8 cellular contexts compared by ENCODE assay signal in genomic region chr1:26111530-26112406, GRCh38. TPM values are rescaled to one million over a fixed set of nuclear protein-coding genes. Genes with fewer than 3 reads are reported as not detected.
A peak's percentile ranks its signal among the peaks of the same experiment; 100 is the strongest.
DNase-seq lines count a peak whose midpoint lies in the region; ATAC-seq and TF ChIP-seq lines count a peak whose summit lies in the region.

Gene PDIK1L, plus strand, starts transcription at chr1:26111824. Its CDS starts 2,485 bp downstream, at chr1:26114309.

- H3K9ac ChIP-seq in colonic mucosa (ENCODE audit: low read depth in 2 of 2, low read length in 2 of 2), result peak within 1 kb of the TSS; percentile 88 to 93

- intact Hi-C loops in activated CD4-positive, alpha-beta T cell treated with anti-CD3 and anti-CD28 coated beads, Interleukin-2, amount 10 ng/mL, durations not matched to agents 24 days and 14 days (cut with micrococcal nuclease), result loop anchor here (1.0 to 5.0 kb wide), 8 partner anchors 12 to 321 kb away; partner anchors contain the start of genes CEP85, DHDDS and PAFAH2
- intact Hi-C loops in colonic mucosa (cut with DNase I), result no loop called here

- H3K4me3 ChIP-seq in BJ (ENCODE audit: low read depth, low read length) (peak within 1 kb of the TSS; percentile 98), colonic mucosa (peak within 1 kb of the TSS; percentile 99)

- peak within 1 kb of the TSS; percentile 90 for H3K4me3 Mint-ChIP-seq in activated CD4-positive, alpha-beta T cell treated with anti-CD3 and anti-CD28 coated beads, Interleukin-2, amount 10 ng/mL, durations not matched to agents 24 days and 14 days

- H3K9me3 Mint-ChIP-seq in activated CD4-positive, alpha-beta T cell treated with anti-CD3 and anti-CD28 coated beads, Interleukin-2, amount 10 ng/mL, durations not matched to agents 24 days and 14 days, result no peaks in the 10 kb centered on the region

- H3K9me3 ChIP-seq in colonic mucosa, result no peaks in the 10 kb centered on the region

- no peaks in the 10 kb centered on the region for H3K27me3 ChIP-seq in BJ (ENCODE audit: control insufficient read depth, insufficient read depth, low read length)
- H3K27me3 ChIP-seq in colonic mucosa, result no peaks in the 10 kb centered on the region

- POLR2A ChIA-PET in BJ (lab: Charles Lee), result no interaction called here

- H3K27me3 Mint-ChIP-seq in activated CD4-positive, alpha-beta T cell treated with anti-CD3 and anti-CD28 coated beads, Interleukin-2, amount 10 ng/mL, durations not matched to agents 24 days and 14 days, result no peaks in the 10 kb centered on the region

- TF ChIP-seq CTCF in BJ (IDR thresholded peaks at IDR 0.05; ENCODE audit: insufficient read depth, low read depth, low read length) (no peak), colonic mucosa (IDR thresholded peaks at IDR 0.05) (no peak)

- peaks cover 28% of the 10 kb centered on the region for H3K4me1 Mint-ChIP-seq in activated CD4-positive, alpha-beta T cell treated with anti-CD3 and anti-CD28 coated beads, Interleukin-2, amount 10 ng/mL, durations not matched to agents 24 days and 14 days

- peak within 1 kb of the TSS; percentile 95 for H3K27ac Mint-ChIP-seq in activated CD4-positive, alpha-beta T cell treated with anti-CD3 and anti-CD28 coated beads, Interleukin-2, amount 10 ng/mL, durations not matched to agents 24 days and 14 days

- H3K36me3 ChIP-seq in BJ (ENCODE audit: control insufficient read depth, insufficient read depth, low read length) (no peaks in the 10 kb centered on the region; the same call in 1 of the 2 replicates), colonic mucosa (peaks cover 4% of the 10 kb centered on the region)

- CTCF ChIA-PET in BJ (lab: Yijun Ruan, JAX), result interaction anchor here (0.8 to 6.0 kb wide), 7 partner anchors 8 to 61 kb away, joined by 3 to 32 read pairs (median 4); partner anchors contain the start of gene ZNF593

- peak; percentile 71 for ATAC-seq in GM19351 (IDR thresholded peaks at IDR 0.05; ENCODE audit: unreplicated experiment)
- ATAC-seq in HG03520 (IDR thresholded peaks at IDR 0.05; ENCODE audit: unreplicated experiment), result peak; percentile 65
- peak; percentile 83 for ATAC-seq in left lobe of liver

- H3K27ac ChIP-seq in colonic mucosa, result peak within 1 kb of the TSS; percentile 98

- no peaks in the 10 kb centered on the region for H3K4me1 ChIP-seq in colonic mucosa

- peak; percentile 74 for DNase-seq in BJ (ENCODE audit: low read depth)
- peak; percentile 89 for DNase-seq in NCI-H526 treated with DMSO at 0.1 percent for 48 hours (lab: John Stamatoyannopoulos, UW)
- peak; percentile 98 for DNase-seq in activated CD4-positive, alpha-beta T cell treated with anti-CD3 and anti-CD28 coated beads, Interleukin-2, amount 10 ng/mL, durations not matched to agents 24 days and 14 days
- peak; percentile 93 for DNase-seq in colonic mucosa
- peak; percentile 96 for DNase-seq in left lobe of liver (ENCODE audit: low spot score)
- DNase-seq in stimulated activated CD4-positive, alpha-beta T cell treated with anti-CD3 and anti-CD28 coated beads, Interleukin-1b, Interleukin-23, amount 100 ng/mL, for 48 hours, result peak; percentile 93

- peaks cover 16% of the 10 kb centered on the region for H3K36me3 Mint-ChIP-seq in activated CD4-positive, alpha-beta T cell treated with anti-CD3 and anti-CD28 coated beads, Interleukin-2, amount 10 ng/mL, durations not matched to agents 24 days and 14 days (ENCODE audit: low read depth)

RNA-seq across cellular contexts. Expression of gene PDIK1L, which starts in this region (rescaled TPM):
- polyA plus RNA-seq in BJ (2011; rRNA removed), result 1.4 and 2.9 TPM in 2 replicates
- polyA minus RNA-seq in BJ (2011; rRNA and poly(A)+ RNA removed), result 2.5 and 2.7 TPM in 2 replicates
- 15.8 and 18.7 TPM in 2 replicates for total RNA-seq in activated CD4-positive, alpha-beta T cell treated with anti-CD3 and anti-CD28 coated beads, Interleukin-2, amount 10 ng/mL, durations not matched to agents 24 days and 14 days
- total RNA-seq in colonic mucosa (10 to 100 TPM; 12.5 to 14.8 TPM), left lobe of liver (6.3 TPM)

Comparison
In these comparisons a context has a peak if more than half of its experiments do, and no peak if none do; other contexts are left out.
1. Peak in every context shown above with its lines: DNase-seq, ATAC-seq, H3K4me3 ChIP-seq and H3K27ac ChIP-seq.